ENCODE assay signal across 8 cellular contexts in genomic region chr1:211830330-211831142, GRCh38. TPM values are rescaled to one million over a fixed set of nuclear protein-coding genes. Genes with fewer than 3 reads are reported as not detected.
DNase-seq lines count a peak whose midpoint lies in the region; ATAC-seq, FAIRE-seq and TF ChIP-seq lines count a peak whose summit lies in the region.

Gene LPGAT1 (minus strand): TSS chr1:211830763. CDS start chr1:211829296, 1,467 bp downstream.

- peak within 1 kb of the TSS; percentile 81 for H3K27ac Mint-ChIP-seq in activated naive CD8-positive, alpha-beta T cell treated with anti-CD3 and anti-CD28 coated beads for 36 hours

- TF ChIP-seq CTCF in pancreas (IDR thresholded peaks at IDR 0.05), result peak; percentile 30 to 51 (median 44)
- TF ChIP-seq CTCF in tibial artery (IDR thresholded peaks at IDR 0.05), result peak; percentile 40 to 63

- no peaks in the 10 kb centered on the region for H3K9me3 Mint-ChIP-seq in activated naive CD8-positive, alpha-beta T cell treated with anti-CD3 and anti-CD28 coated beads for 36 hours

- no peak for FAIRE-seq in pancreas (lab: Jason Lieb, UNC)

- H3K27me3 ChIP-seq in pancreas, result no peaks in the 10 kb centered on the region
- no peaks in the 10 kb centered on the region for H3K27me3 ChIP-seq in tibial artery

- peaks cover 52% of the 10 kb centered on the region for H3K4me1 Mint-ChIP-seq in activated naive CD8-positive, alpha-beta T cell treated with anti-CD3 and anti-CD28 coated beads for 36 hours

- peak within 1 kb of the TSS; percentile 46 to 87 (median 70) for H3K4me3 ChIP-seq in pancreas
- H3K4me3 ChIP-seq in tibial artery, result peak within 1 kb of the TSS; percentile 76 to 86

- H3K36me3 Mint-ChIP-seq in activated naive CD8-positive, alpha-beta T cell treated with anti-CD3 and anti-CD28 coated beads for 36 hours, result peaks cover 7% of the 10 kb centered on the region

- ATAC-seq in GM21786 (IDR thresholded peaks at IDR 0.05; ENCODE audit: unreplicated experiment) (peak; percentile 67), pancreas (peak; percentile 94 to 97 (median 96))

- DNase-seq in ELF-1 (ENCODE audit: low read depth, low spot score) (peak; percentile 80), Kasumi-1 (lab: John Stamatoyannopoulos, UW) (peak; percentile 65 to 69), SKM-1 treated with dmso at 0.1 percent for 144 hours (lab: John Stamatoyannopoulos, UW; ENCODE audit: unreplicated experiment) (peak; percentile 86), head of caudate nucleus (peak; percentile 46 to 94 (median 88)), pancreas (peak; percentile 78 to 95 (median 84)), tibial artery (peak; percentile 58 to 88)
- peak; percentile 76 for DNase-seq in activated naive CD8-positive, alpha-beta T cell treated with anti-CD3 and anti-CD28 coated beads for 36 hours

- H3K36me3 ChIP-seq in pancreas, result no peaks in the 10 kb centered on the region
- H3K36me3 ChIP-seq in tibial artery, result peaks cover 0 to 3% (median 0%) of the 10 kb centered on the region in 3 donors

- H3K4me1 ChIP-seq in pancreas (peaks cover 0 to 16% (median 0%) of the 10 kb centered on the region in 3 donors), tibial artery (peaks cover 0 to 27% (median 15%) of the 10 kb centered on the region in 4 donors)

- no peaks in the 10 kb centered on the region for H3K9me3 ChIP-seq in pancreas
- no peaks in the 10 kb centered on the region for H3K9me3 ChIP-seq in tibial artery

- 1% methylated on average over 43 to 88 of the region's 88 CpGs for WGBS in pancreas, 2 donors

- intact Hi-C loops in head of caudate nucleus (cut with DNase I), result loop anchor here (2.0 kb wide), 2 partner anchors 94 to 132 kb away; no protein-coding TSS in a partner anchor
- intact Hi-C loops in pancreas (cut with DNase I), result loop anchor here in 2 of 3 donors (5.0 to 10.0 kb wide), 2 partner anchors 104 to 133 kb away; no protein-coding TSS in a partner anchor
- intact Hi-C loops in tibial artery (cut with DNase I; ENCODE audit: low total_unique reads), result loop anchor here (10.0 kb wide), 1 partner anchor 146 kb away; no protein-coding TSS in a partner anchor

- H3K27me3 Mint-ChIP-seq in activated naive CD8-positive, alpha-beta T cell treated with anti-CD3 and anti-CD28 coated beads for 36 hours, result no peaks in the 10 kb centered on the region

- H3K27ac ChIP-seq in pancreas, result peak within 1 kb of the TSS; percentile 68 to 93 (median 82)
- H3K27ac ChIP-seq in tibial artery, result peak within 1 kb of the TSS; percentile 87 to 89

- peak within 1 kb of the TSS; percentile 87 for H3K4me3 Mint-ChIP-seq in activated naive CD8-positive, alpha-beta T cell treated with anti-CD3 and anti-CD28 coated beads for 36 hours

RNA-seq across cellular contexts. Expression of gene LPGAT1, which starts in this region (rescaled TPM):
- total RNA-seq in activated naive CD8-positive, alpha-beta T cell treated with anti-CD3 and anti-CD28 coated beads for 36 hours, result 10 to 100 TPM; 18.1 to 22.1 TPM
- total RNA-seq in pancreas, result 10 to 100 TPM; 20.7 to 49.7 (median 25.7) TPM
- polyA plus RNA-seq in pancreas, result 10 to 100 TPM in 1 of 2 donors, 1 to 10 TPM in 1; 8.2 to 12.6 TPM

Comparison
In these comparisons a context has a peak if more than half of its experiments do, and no peak if none do; other contexts are left out.
1. Peak in every context shown above with its lines: DNase-seq, ATAC-seq, H3K4me3 ChIP-seq and H3K27ac ChIP-seq.